Comparison of ENCODE assay signal across 18 cellular contexts in the genomic region with DNA sequence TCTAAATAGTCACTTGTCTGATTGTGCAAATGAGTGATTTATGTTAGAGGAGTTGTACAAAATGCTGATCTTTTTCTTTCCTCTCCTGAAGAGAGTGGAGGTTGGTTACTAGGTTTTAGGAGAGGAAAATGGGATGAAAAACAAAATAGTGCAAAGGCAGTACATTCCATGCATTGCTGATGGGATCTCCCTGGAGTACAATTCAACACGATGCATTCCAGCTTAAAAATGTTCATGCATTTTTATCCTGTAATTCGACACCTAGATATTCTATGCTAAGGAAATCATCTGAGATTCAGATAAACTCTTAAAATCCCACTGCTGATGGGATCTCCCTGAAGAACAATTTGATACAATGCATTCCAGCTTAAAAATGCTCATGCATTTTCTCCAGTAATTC. TPM values are rescaled to one million over a fixed set of nuclear protein-coding genes. Genes with fewer than 3 reads are reported as not detected.
A peak's percentile ranks its signal among the peaks of the same experiment; 100 is the strongest.
DNase-seq lines count a peak whose midpoint lies in the region; ATAC-seq and TF ChIP-seq lines count a peak whose summit lies in the region.
"Had no signal": no experiment of that assay in that cellular context is flagged by ENCODE, and none has a peak within 500 bp of the region (broad histone marks: within the 10 kb centered on the region; RNA-seq: fewer than 3 reads in every experiment).

No MANE protein-coding gene starts in this region.

- no peak overlapping the region for H2AFZ ChIP-seq in ACC112 (ENCODE audit: low read length, unreplicated experiment)

- H3K4me3 ChIP-seq in ACC112 (ENCODE audit: low read depth, low read length) (0 out of 2 replicates have a peak overlapping the region, but pooled peaks have one; percentile 18), astrocyte of the spinal cord (ENCODE audit: low read depth, low read length) (no peak overlapping the region), testis (no peak overlapping the region)
- H3K4me3 ChIP-seq: A549, thoracic aorta had no signal

- ATAC-seq in HG03460 (IDR thresholded peaks at IDR 0.05; ENCODE audit: unreplicated experiment): no peak
- ATAC-seq: A549 had no signal

- in situ Hi-C loops in astrocyte of the spinal cord (cut with HindIII; ENCODE audit: low sequenced_read_pairs): no loop called here

- H3K4me3 Mint-ChIP-seq in HFFc6: peak overlapping the region; percentile 35
- H3K4me3 Mint-ChIP-seq: activated naive CD4-positive, alpha-beta T cell treated with anti-CD3 and anti-CD28 coated beads, Interleukin-2, amount 50 U/mL, for 24 hours had no signal

- no peak for TF ChIP-seq POLR2A in testis (IDR thresholded peaks at IDR 0.05)

- no peaks in the 10 kb centered on the region for H3K9me3 ChIP-seq in testis
- H3K9me3 ChIP-seq: A549, thoracic aorta had no signal

- DNase-seq in HFFc6: peak; percentile 51
- DNase-seq in astrocyte of the spinal cord (ENCODE audit: low read depth, low spot score): peak; percentile 44
- peak; percentile 54 for DNase-seq in iris pigment epithelial cell (ENCODE audit: low read depth)
- no peak for DNase-seq in testis
- no peak for DNase-seq in GOT3 (lab: John Stamatoyannopoulos, UW)
- no peak for DNase-seq in stimulated activated CD8-positive, alpha-beta memory T cell treated with anti-CD3 and anti-CD28 coated beads, Interleukin-4, amount 100 ng/mL, for 48 hours
- DNase-seq: activated CD4-positive, CD25-positive, alpha-beta regulatory T cell treated with anti-CD3 and anti-CD28 coated beads, Interleukin-2, amount 50 U/mL, for 72 hours; activated CD8-positive, alpha-beta memory T cell treated with anti-CD3 and anti-CD28 coated beads, Interleukin-2, amount 50 U/mL, for 4 hours; NCI-H1092; NCI-H446; SW 1271 had no signal

- H3K4me1 ChIP-seq in ACC112 (ENCODE audit: control insufficient read depth, insufficient read depth, low read length, unreplicated experiment): peaks cover 10% of the 10 kb centered on the region
- H3K4me1 ChIP-seq in testis: no peaks in the 10 kb centered on the region
- H3K4me1 ChIP-seq: A549 had no signal

- H3K36me3 Mint-ChIP-seq in HFFc6 (ENCODE audit: low read depth): no peaks in the 10 kb centered on the region
- H3K36me3 Mint-ChIP-seq: activated naive CD4-positive, alpha-beta T cell treated with anti-CD3 and anti-CD28 coated beads, Interleukin-2, amount 50 U/mL, for 24 hours had no signal

- TF ChIP-seq CTCF in HFFc6 (IDR thresholded peaks at IDR 0.05): no peak
- TF ChIP-seq CTCF in astrocyte of the spinal cord (IDR thresholded peaks at IDR 0.05; ENCODE audit: low read depth, low read length): no peak
- TF ChIP-seq CTCF in testis (IDR thresholded peaks at IDR 0.05): no peak

- H3K27me3 ChIP-seq in ACC112 (ENCODE audit: insufficient read depth, low read length): no peaks in the 10 kb centered on the region
- H3K27me3 ChIP-seq in testis: no peaks in the 10 kb centered on the region

- intact Hi-C loops in testis (cut with DNase I; ENCODE audit: low total_unique reads): no loop called here

- no peak overlapping the region for H3K27ac ChIP-seq in ACC112 (ENCODE audit: low read depth, low read length)
- no peak overlapping the region for H3K27ac ChIP-seq in testis
- H3K27ac ChIP-seq: A549, thoracic aorta had no signal

- H3K36me3 ChIP-seq in ACC112 (ENCODE audit: insufficient read depth, low read length) (no peaks in the 10 kb centered on the region; the same call in 1 of the 2 replicates), testis (ENCODE audit: low read depth, missing control alignments) (no peaks in the 10 kb centered on the region)
- H3K36me3 ChIP-seq: thoracic aorta had no signal

- H3K27ac Mint-ChIP-seq in HFFc6: 0 out of 2 replicates have a peak overlapping the region, but pooled peaks have one; percentile 7
- H3K27ac Mint-ChIP-seq: activated naive CD4-positive, alpha-beta T cell treated with anti-CD3 and anti-CD28 coated beads, Interleukin-2, amount 50 U/mL, for 24 hours had no signal

- H3K27me3 Mint-ChIP-seq in HFFc6 (ENCODE audit: insufficient read depth): no peaks in the 10 kb centered on the region

- no peaks in the 10 kb centered on the region for H3K9me3 Mint-ChIP-seq in HFFc6
- H3K9me3 Mint-ChIP-seq: activated naive CD4-positive, alpha-beta T cell treated with anti-CD3 and anti-CD28 coated beads, Interleukin-2, amount 50 U/mL, for 24 hours had no signal

- H3K4me1 Mint-ChIP-seq in HFFc6 (ENCODE audit: low read depth): peaks cover 19% of the 10 kb centered on the region
- H3K4me1 Mint-ChIP-seq: activated naive CD4-positive, alpha-beta T cell treated with anti-CD3 and anti-CD28 coated beads, Interleukin-2, amount 50 U/mL, for 24 hours had no signal

- H3K79me2 ChIP-seq in ACC112 (ENCODE audit: control insufficient read depth, insufficient read depth, low read length, unreplicated experiment): no peaks in the 10 kb centered on the region

- 30 to 50% methylated on average over 2 of the region's 2 CpGs for WGBS in testis, 2 donors

RNA-seq across cellular contexts. Expression of a gene that starts 2.0 kb away (rescaled TPM):
- not detected for total RNA-seq in HFFc6 (2021; fragmentation: NEBNext Ultra II Directional; extraction: Animal tissue kit (Norgen Biotek cat#: 25700))
- under 1 TPM; 0.56 to 0.94 TPM for total RNA-seq in testis
- 1.1 TPM for polyA plus RNA-seq in testis (ENCODE audit: insufficient read depth, low read depth, low replicate concordance)
- total RNA-seq: cerebellum, posterior vena cava, thoracic aorta had no signal
- polyA plus RNA-seq: A549 had no signal

RNA-seq across cellular contexts. Expression of a gene that starts 47.0 kb away (rescaled TPM):
- not detected for total RNA-seq in HFFc6 (2021; fragmentation: NEBNext Ultra II Directional; extraction: Animal tissue kit (Norgen Biotek cat#: 25700))
- not detected for total RNA-seq in testis
- polyA plus RNA-seq in testis (ENCODE audit: insufficient read depth, low read depth, low replicate concordance): not detected
- total RNA-seq: cerebellum, posterior vena cava, thoracic aorta had no signal
- polyA plus RNA-seq: A549 had no signal

Comparison
In these comparisons a context has a peak if more than half of its experiments do, and no peak if none do; other contexts are left out.
1. DNase-seq: peak in HFFc6 (single experiment), astrocyte of the spinal cord (single experiment) and iris pigment epithelial cell (single experiment); none in testis (single experiment), GOT3 (single experiment) and stimulated activated CD8-positive, alpha-beta memory T cell treated with anti-CD3 and anti-CD28 coated beads, Interleukin-4, amount 100 ng/mL, for 48 hours (single experiment).